Comparison of ENCODE assay signal across 2 cellular contexts in genomic region chr9:105262497-105262896, GRCh38.
TF ChIP-seq lines count a peak whose summit lies in the region.

No MANE protein-coding gene starts in this region.

TF ChIP-seq in K562, 482 proteins besides CTCF, POLR2A, EP300 and RAD21:
- TF ChIP-seq CBFA2T3 (IDR thresholded peaks at IDR 0.05) (no peak), PHF20 (IDR thresholded peaks at IDR 0.05; ENCODE audit: partially characterized antibody) (no peak), SOX6 (IDR thresholded peaks at IDR 0.05) (no peak), CEBPG (CRISPR knock-in tag; IDR thresholded peaks at IDR 0.05) (no peak), CEBPG (tag; conservative IDR thresholded peaks at IDR 0.05 in 1 of 2, IDR thresholded peaks at IDR 0.05 in 1 of 2) (no peak), TCF15 (CRISPR knock-in tag; IDR thresholded peaks at IDR 0.05) (no peak), NUFIP1 (IDR thresholded peaks at IDR 0.05; ENCODE audit: partially characterized antibody) (no peak), BCLAF1 (IDR thresholded peaks at IDR 0.05; ENCODE audit: borderline replicate concordance in 1 of 2, control insufficient read depth in 1 of 2, low read depth in 2 of 2, low read length in 1 of 2) (no peak), THRAP3 (IDR thresholded peaks at IDR 0.05; ENCODE audit: borderline replicate concordance) (no peak), NELFE (IDR thresholded peaks at IDR 0.05; ENCODE audit: insufficient read depth, insufficient read length) (no peak), DNMT1 (IDR thresholded peaks at IDR 0.05) (no peak), KDM2B (CRISPR knock-in tag; IDR thresholded peaks at IDR 0.05) (no peak), ZNF830 (CRISPR knock-in tag; IDR thresholded peaks at IDR 0.05) (no peak)
- TF ChIP-seq, protein P1, sequence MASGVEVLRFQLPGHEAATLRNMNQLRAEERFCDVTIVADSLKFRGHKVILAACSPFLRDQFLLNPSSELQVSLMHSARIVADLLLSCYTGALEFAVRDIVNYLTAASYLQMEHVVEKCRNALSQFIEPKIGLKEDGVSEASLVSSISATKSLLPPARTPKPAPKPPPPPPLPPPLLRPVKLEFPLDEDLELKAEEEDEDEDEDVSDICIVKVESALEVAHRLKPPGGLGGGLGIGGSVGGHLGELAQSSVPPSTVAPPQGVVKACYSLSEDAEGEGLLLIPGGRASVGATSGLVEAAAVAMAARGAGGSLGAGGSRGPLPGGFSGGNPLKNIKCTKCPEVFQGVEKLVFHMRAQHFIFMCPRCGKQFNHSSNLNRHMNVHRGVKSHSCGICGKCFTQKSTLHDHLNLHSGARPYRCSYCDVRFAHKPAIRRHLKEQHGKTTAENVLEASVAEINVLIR (CRISPR knock-in tag; IDR thresholded peaks at IDR 0.05): no peak
- TF ChIP-seq, protein P2, sequence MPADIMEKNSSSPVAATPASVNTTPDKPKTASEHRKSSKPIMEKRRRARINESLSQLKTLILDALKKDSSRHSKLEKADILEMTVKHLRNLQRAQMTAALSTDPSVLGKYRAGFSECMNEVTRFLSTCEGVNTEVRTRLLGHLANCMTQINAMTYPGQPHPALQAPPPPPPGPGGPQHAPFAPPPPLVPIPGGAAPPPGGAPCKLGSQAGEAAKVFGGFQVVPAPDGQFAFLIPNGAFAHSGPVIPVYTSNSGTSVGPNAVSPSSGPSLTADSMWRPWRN (IDR thresholded peaks at IDR 0.05; ENCODE audit: low read depth): no peak
- TF ChIP-seq, protein P3, sequence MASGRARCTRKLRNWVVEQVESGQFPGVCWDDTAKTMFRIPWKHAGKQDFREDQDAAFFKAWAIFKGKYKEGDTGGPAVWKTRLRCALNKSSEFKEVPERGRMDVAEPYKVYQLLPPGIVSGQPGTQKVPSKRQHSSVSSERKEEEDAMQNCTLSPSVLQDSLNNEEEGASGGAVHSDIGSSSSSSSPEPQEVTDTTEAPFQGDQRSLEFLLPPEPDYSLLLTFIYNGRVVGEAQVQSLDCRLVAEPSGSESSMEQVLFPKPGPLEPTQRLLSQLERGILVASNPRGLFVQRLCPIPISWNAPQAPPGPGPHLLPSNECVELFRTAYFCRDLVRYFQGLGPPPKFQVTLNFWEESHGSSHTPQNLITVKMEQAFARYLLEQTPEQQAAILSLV (tag; IDR thresholded peaks at IDR 0.05): no peak

TF ChIP-seq in liver, 16 proteins besides CTCF, POLR2A, EP300 and RAD21:
- peak; percentile 54 for TF ChIP-seq YY1 (IDR thresholded peaks at IDR 0.05)
- TF ChIP-seq RXRA (IDR thresholded peaks at IDR 0.05): peak; percentile 59 to 77
- TF ChIP-seq JUND (IDR thresholded peaks at IDR 0.05): peak in 1 of 2 donors; percentile 63
- peak; percentile 79 for TF ChIP-seq HNF4G (IDR thresholded peaks at IDR 0.05)
- TF ChIP-seq EGR1 (IDR thresholded peaks at IDR 0.05; ENCODE audit: low read depth in 2 of 2): no peak
- peak; percentile 49 for TF ChIP-seq SP1 (IDR thresholded peaks at IDR 0.05)
- TF ChIP-seq ZBTB33 (IDR thresholded peaks at IDR 0.05): no peak
- TF ChIP-seq MAX (IDR thresholded peaks at IDR 0.05): peak; percentile 68
- TF ChIP-seq FOXA2 (IDR thresholded peaks at IDR 0.05): peak; percentile 21
- TF ChIP-seq, protein P4, sequence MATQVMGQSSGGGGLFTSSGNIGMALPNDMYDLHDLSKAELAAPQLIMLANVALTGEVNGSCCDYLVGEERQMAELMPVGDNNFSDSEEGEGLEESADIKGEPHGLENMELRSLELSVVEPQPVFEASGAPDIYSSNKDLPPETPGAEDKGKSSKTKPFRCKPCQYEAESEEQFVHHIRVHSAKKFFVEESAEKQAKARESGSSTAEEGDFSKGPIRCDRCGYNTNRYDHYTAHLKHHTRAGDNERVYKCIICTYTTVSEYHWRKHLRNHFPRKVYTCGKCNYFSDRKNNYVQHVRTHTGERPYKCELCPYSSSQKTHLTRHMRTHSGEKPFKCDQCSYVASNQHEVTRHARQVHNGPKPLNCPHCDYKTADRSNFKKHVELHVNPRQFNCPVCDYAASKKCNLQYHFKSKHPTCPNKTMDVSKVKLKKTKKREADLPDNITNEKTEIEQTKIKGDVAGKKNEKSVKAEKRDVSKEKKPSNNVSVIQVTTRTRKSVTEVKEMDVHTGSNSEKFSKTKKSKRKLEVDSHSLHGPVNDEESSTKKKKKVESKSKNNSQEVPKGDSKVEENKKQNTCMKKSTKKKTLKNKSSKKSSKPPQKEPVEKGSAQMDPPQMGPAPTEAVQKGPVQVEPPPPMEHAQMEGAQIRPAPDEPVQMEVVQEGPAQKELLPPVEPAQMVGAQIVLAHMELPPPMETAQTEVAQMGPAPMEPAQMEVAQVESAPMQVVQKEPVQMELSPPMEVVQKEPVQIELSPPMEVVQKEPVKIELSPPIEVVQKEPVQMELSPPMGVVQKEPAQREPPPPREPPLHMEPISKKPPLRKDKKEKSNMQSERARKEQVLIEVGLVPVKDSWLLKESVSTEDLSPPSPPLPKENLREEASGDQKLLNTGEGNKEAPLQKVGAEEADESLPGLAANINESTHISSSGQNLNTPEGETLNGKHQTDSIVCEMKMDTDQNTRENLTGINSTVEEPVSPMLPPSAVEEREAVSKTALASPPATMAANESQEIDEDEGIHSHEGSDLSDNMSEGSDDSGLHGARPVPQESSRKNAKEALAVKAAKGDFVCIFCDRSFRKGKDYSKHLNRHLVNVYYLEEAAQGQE (IDR thresholded peaks at IDR 0.05): no peak
- TF ChIP-seq HNF4A (conservative IDR thresholded peaks at IDR 0.05): peak; percentile 97 to 98
